8 cellular contexts compared by ENCODE assay signal in genomic region chr10:98383134-98383667, GRCh38. TPM values are rescaled to one million over a fixed set of nuclear protein-coding genes. Genes with fewer than 3 reads are reported as not detected.
DNase-seq lines count a peak whose midpoint lies in the region; ATAC-seq, FAIRE-seq and TF ChIP-seq lines count a peak whose summit lies in the region.
"Not testable (repeated sequence)": the region's sequence is repeated elsewhere in the genome, so short reads cannot be mapped to it uniquely, and the experiment has no call there.

No MANE protein-coding gene starts in this region.

- H3K27ac Mint-ChIP-seq in astrocyte (ENCODE audit: unreplicated experiment) (peak overlapping the region; percentile 84), osteocyte (ENCODE audit: unreplicated experiment) (peak overlapping the region; percentile 23)

- peak; percentile 64; the same call in 2 of the 3 replicates for ATAC-seq in RWPE2 (ENCODE audit: low read depth)

- FAIRE-seq in astrocyte (lab: Jason Lieb, UNC) = not testable (repeated sequence)

- peaks cover 29% of the 10 kb centered on the region for H3K4me1 Mint-ChIP-seq in astrocyte (ENCODE audit: low read depth, unreplicated experiment)
- H3K4me1 Mint-ChIP-seq in osteocyte (ENCODE audit: unreplicated experiment) = not testable (repeated sequence)

- not testable (repeated sequence) for H3K9me3 Mint-ChIP-seq in astrocyte (ENCODE audit: unreplicated experiment); osteocyte (ENCODE audit: unreplicated experiment)

- not testable (repeated sequence) for H3K9ac ChIP-seq in astrocyte (ENCODE audit: low read length)

- not testable (repeated sequence) for H3K27ac ChIP-seq in RWPE2 (ENCODE audit: poor library complexity, severe bottlenecking)
- peak overlapping the region; percentile 67 for H3K27ac ChIP-seq in astrocyte (ENCODE audit: low read depth, low read length)

- H3K4me1 ChIP-seq in RWPE2 (ENCODE audit: insufficient read depth, poor library complexity, severe bottlenecking) = not testable (repeated sequence)
- H3K4me1 ChIP-seq in astrocyte (ENCODE audit: insufficient read depth, low read length) = peaks cover 17% of the 10 kb centered on the region

- H3K27me3 ChIP-seq in RWPE2 (ENCODE audit: insufficient read depth, poor library complexity, severe bottlenecking); astrocyte (ENCODE audit: insufficient read depth, low read length): not testable (repeated sequence)

- not testable (repeated sequence) for H2AFZ ChIP-seq in astrocyte (ENCODE audit: low read depth, low read length)

- H3K36me3 Mint-ChIP-seq in astrocyte (ENCODE audit: low read depth, unreplicated experiment) = peaks cover 11% of the 10 kb centered on the region
- not testable (repeated sequence) for H3K36me3 Mint-ChIP-seq in osteocyte (ENCODE audit: unreplicated experiment)

- not testable (repeated sequence) for H3K4me2 ChIP-seq in astrocyte (ENCODE audit: low read length)

- TF ChIP-seq CTCF in RWPE2 (IDR thresholded peaks at IDR 0.05; ENCODE audit: poor library complexity, severe bottlenecking); astrocyte (IDR thresholded peaks at IDR 0.05; ENCODE audit: insufficient read depth, low read depth, low read length); epithelial cell of esophagus (IDR thresholded peaks at IDR 0.05; ENCODE audit: insufficient read depth, low read depth, low read length, missing control alignments); osteocyte (IDR thresholded peaks at IDR 0.05): not testable (repeated sequence)

- H3K36me3 ChIP-seq in RWPE2 (ENCODE audit: low read depth); astrocyte (ENCODE audit: insufficient read depth, low read length): not testable (repeated sequence)

- H3K27me3 Mint-ChIP-seq in astrocyte (ENCODE audit: low read depth, unreplicated experiment); osteocyte (ENCODE audit: unreplicated experiment): not testable (repeated sequence)

- not testable (repeated sequence) for H4K20me1 ChIP-seq in astrocyte (ENCODE audit: insufficient read depth, low read length)

- not testable (repeated sequence) for H3K9me3 ChIP-seq in RWPE2 (ENCODE audit: severe bottlenecking); astrocyte (ENCODE audit: insufficient read depth, low read depth, low read length)

- H3K4me3 ChIP-seq in RWPE2 (ENCODE audit: severe bottlenecking); astrocyte (ENCODE audit: insufficient read depth, low read depth, low read length); epithelial cell of esophagus (ENCODE audit: low read length): not testable (repeated sequence)

- H3K4me3 Mint-ChIP-seq in astrocyte (ENCODE audit: unreplicated experiment); osteocyte (ENCODE audit: unreplicated experiment): not testable (repeated sequence)

- peak; percentile 68 for DNase-seq in A172 (ENCODE audit: low spot score)
- peak; percentile 88 for DNase-seq in EL
- peak; percentile 52 for DNase-seq in HS-5 (ENCODE audit: low read depth)
- not testable (repeated sequence) for DNase-seq in RWPE2 (ENCODE audit: low spot score); osteocyte (ENCODE audit: extremely low spot score, unreplicated experiment)
- DNase-seq in astrocyte (ENCODE audit: low read depth) = peak; percentile 86
- peak; percentile 24 for DNase-seq in epithelial cell of esophagus (ENCODE audit: low read depth)
- peak; percentile 56 for DNase-seq in hepatic stellate cell (ENCODE audit: low spot score)

- not testable (repeated sequence) for H3K79me2 ChIP-seq in astrocyte (ENCODE audit: insufficient read depth, low read length)

RNA-seq across cellular contexts. Expression of gene PYROXD2, which starts 31.8 kb away (rescaled TPM):
- 8.3 and 10.9 TPM in 2 replicates for total RNA-seq in A172 (2014; rRNA removed; shearing (Covaris generic))
- total RNA-seq in astrocyte (4.5 TPM in 2 replicates), osteocyte (4.6 and 4.8 TPM in 2 replicates)
